In the genomic region with DNA sequence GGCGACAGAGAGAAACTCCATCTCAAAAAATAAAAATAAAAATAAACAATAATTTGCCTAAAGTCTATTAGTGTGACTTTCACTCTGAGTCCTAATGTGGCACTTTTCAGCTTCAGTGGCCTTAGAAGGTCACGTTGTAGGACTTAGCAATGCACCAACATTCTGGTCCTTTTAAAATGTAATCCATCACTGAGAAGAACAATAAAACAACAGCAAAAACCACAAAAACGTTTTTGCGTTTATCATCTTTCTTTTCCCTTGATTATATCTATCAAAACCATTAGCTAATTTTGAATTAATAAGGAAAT, we compare ENCODE assay signal across 15 cellular contexts.
DNase-seq lines count a peak whose midpoint lies in the region; ATAC-seq, FAIRE-seq and TF ChIP-seq lines count a peak whose summit lies in the region.
"Had no signal": no experiment of that assay in that cellular context is flagged by ENCODE, and none has a peak within 500 bp of the region (broad histone marks: within the 10 kb centered on the region; RNA-seq: fewer than 3 reads in every experiment).

No MANE protein-coding gene starts in this region.

- peaks cover 18% of the 10 kb centered on the region for H3K4me1 Mint-ChIP-seq in stimulated activated memory B cell treated with anti-CD40 and anti-IgM and Interleukin-4, amounts not matched to agents 10 μg/mL and 1 μg/mL and 100 μg/mL, for 72 hours

- H3K27me3 ChIP-seq in effector memory CD4-positive, alpha-beta T cell (replicated peaks; ENCODE audit: control insufficient read depth, insufficient read depth, low read length, poor library complexity, severe bottlenecking): no peaks in the 10 kb centered on the region
- H3K27me3 ChIP-seq: gastrocnemius medialis had no signal

- no peaks in the 10 kb centered on the region for H3K9me3 ChIP-seq in effector memory CD4-positive, alpha-beta T cell (ENCODE audit: control insufficient read depth, low read length)
- peaks cover 0 to 4% of the 10 kb centered on the region in 2 donors for H3K9me3 ChIP-seq in kidney (ENCODE audit: control insufficient read depth in 1 of 2, low read length in 2 of 2)
- H3K9me3 ChIP-seq: gastrocnemius medialis had no signal

- peaks cover 7% of the 10 kb centered on the region for H3K9me3 Mint-ChIP-seq in stimulated activated memory B cell treated with anti-CD40 and anti-IgM and Interleukin-4, amounts not matched to agents 10 μg/mL and 1 μg/mL and 100 μg/mL, for 72 hours

- peak; percentile 46 for ATAC-seq in GM19328 (IDR thresholded peaks at IDR 0.05; ENCODE audit: unreplicated experiment)
- peak; percentile 52 for ATAC-seq in HG02642 (IDR thresholded peaks at IDR 0.05; ENCODE audit: poor library complexity, unreplicated experiment)
- peak; percentile 67 for ATAC-seq in HG03439 (IDR thresholded peaks at IDR 0.05; ENCODE audit: unreplicated experiment)
- peak; percentile 61 for ATAC-seq in stimulated activated memory B cell treated with anti-CD40 and anti-IgM and Interleukin-4, amounts not matched to agents 10 μg/mL and 1 μg/mL and 100 μg/mL, for 72 hours
- ATAC-seq: gastrocnemius medialis had no signal

- intact Hi-C loops in kidney (cut with DNase I): no loop called here

- FAIRE-seq in kidney (lab: Jason Lieb, UNC): no peak
- FAIRE-seq: colon had no signal

- no peaks in the 10 kb centered on the region for H3K36me3 ChIP-seq in effector memory CD4-positive, alpha-beta T cell (ENCODE audit: control insufficient read depth, insufficient read depth, low read length)
- H3K36me3 ChIP-seq in kidney (ENCODE audit: control insufficient read depth in 1 of 2, insufficient read depth in 2 of 2, low read length in 2 of 2): no peaks in the 10 kb centered on the region
- H3K36me3 ChIP-seq: gastrocnemius medialis had no signal

- no peak for DNase-seq in stimulated activated CD4-positive, alpha-beta T cell treated with anti-CD3 and anti-CD28 coated beads, Interleukin-4, amount 100 ng/mL, for 1 hour
- DNase-seq in islet precursor cell (no peak), kidney (no peak)
- no peak for DNase-seq in effector memory CD4-positive, alpha-beta T cell
- DNase-seq: activated CD4-positive, alpha-beta T cell treated with anti-CD3 and anti-CD28 coated beads, Interleukin-2, amount 10 ng/mL, durations not matched to agents 7 days and 5 days; activated naive CD4-positive, alpha-beta T cell treated with anti-CD3 and anti-CD28 coated beads, Interleukin-2, amount 50 U/mL, for 16 hours; gastrocnemius medialis; NCI-H510A; SK-N-SH; substantia nigra had no signal

- peak overlapping the region; percentile 100 for H3K27ac Mint-ChIP-seq in stimulated activated memory B cell treated with anti-CD40 and anti-IgM and Interleukin-4, amounts not matched to agents 10 μg/mL and 1 μg/mL and 100 μg/mL, for 72 hours

- H3K27me3 Mint-ChIP-seq in stimulated activated memory B cell treated with anti-CD40 and anti-IgM and Interleukin-4, amounts not matched to agents 10 μg/mL and 1 μg/mL and 100 μg/mL, for 72 hours: no peaks in the 10 kb centered on the region
- H3K27me3 Mint-ChIP-seq: activated CD4-positive, alpha-beta T cell treated with anti-CD3 and anti-CD28 coated beads, Interleukin-2, amount 10 ng/mL, durations not matched to agents 7 days and 5 days had no signal

- H3K9ac ChIP-seq in kidney (ENCODE audit: low read length in 2 of 2): no peak overlapping the region
- H3K9ac ChIP-seq: SK-N-SH had no signal

- H3K4me1 ChIP-seq in effector memory CD4-positive, alpha-beta T cell (ENCODE audit: control insufficient read depth, insufficient read depth, low read length, poor library complexity, severe bottlenecking): no peaks in the 10 kb centered on the region
- H3K4me1 ChIP-seq in kidney (ENCODE audit: control insufficient read depth in 1 of 2, insufficient read depth in 1 of 2, low read depth in 1 of 2, low read length in 2 of 2): peaks cover 0 to 5% of the 10 kb centered on the region in 2 donors
- H3K4me1 ChIP-seq: gastrocnemius medialis had no signal

- no peak overlapping the region for H3K4me3 Mint-ChIP-seq in stimulated activated memory B cell treated with anti-CD40 and anti-IgM and Interleukin-4, amounts not matched to agents 10 μg/mL and 1 μg/mL and 100 μg/mL, for 72 hours
- H3K4me3 Mint-ChIP-seq: activated CD4-positive, alpha-beta T cell treated with anti-CD3 and anti-CD28 coated beads, Interleukin-2, amount 10 ng/mL, durations not matched to agents 7 days and 5 days had no signal

- no peak for TF ChIP-seq CTCF in kidney (IDR thresholded peaks at IDR 0.05; ENCODE audit: borderline replicate concordance, extremely low read depth, insufficient read depth)

- H3K4me3 ChIP-seq in effector memory CD4-positive, alpha-beta T cell (ENCODE audit: insufficient read depth, low read depth, low read length, poor library complexity, severe bottlenecking): no peak overlapping the region
- no peak overlapping the region for H3K4me3 ChIP-seq in kidney (ENCODE audit: low read length in 2 of 2)
- H3K4me3 ChIP-seq: gastrocnemius medialis had no signal

- H3K27ac ChIP-seq in effector memory CD4-positive, alpha-beta T cell (ENCODE audit: insufficient read depth, low read length, poor library complexity, severe bottlenecking): no peak overlapping the region
- no peak overlapping the region for H3K27ac ChIP-seq in kidney (ENCODE audit: low read depth in 2 of 2, low read length in 2 of 2)
- H3K27ac ChIP-seq: gastrocnemius medialis had no signal

- H3K36me3 Mint-ChIP-seq in stimulated activated memory B cell treated with anti-CD40 and anti-IgM and Interleukin-4, amounts not matched to agents 10 μg/mL and 1 μg/mL and 100 μg/mL, for 72 hours: no peaks in the 10 kb centered on the region
